In genomic region chr7:77359599-77359998, GRCh38 we compare ENCODE assay signal across 18 cellular contexts.
"Had no signal": no experiment of that assay in that cellular context is flagged by ENCODE, and none has a peak within 500 bp of the region (broad histone marks: within the 10 kb centered on the region; RNA-seq: fewer than 3 reads in every experiment).

No MANE protein-coding gene starts in this region.

- H3K4me3 ChIP-seq: hepatocyte, lung, suprapubic skin, transverse colon had no signal

- H3K27me3 Mint-ChIP-seq: activated CD8-positive, alpha-beta memory T cell treated with anti-CD3 and anti-CD28 coated beads, Interleukin-2, amount 10 ng/mL, durations not matched to agents 7 days and 5 days; activated naive CD8-positive, alpha-beta T cell; stimulated activated naive CD8-positive, alpha-beta T cell treated with anti-CD3 and anti-CD28 coated beads, Interleukin-15, Interleukin-2, amounts not matched to agents 100 ng/mL and 50 ng/mL, for 24 hours had no signal

- H3K4me1 ChIP-seq: suprapubic skin, transverse colon had no signal

- H3K4me3 Mint-ChIP-seq: activated CD8-positive, alpha-beta memory T cell treated with anti-CD3 and anti-CD28 coated beads, Interleukin-2, amount 10 ng/mL, durations not matched to agents 7 days and 5 days; activated naive CD8-positive, alpha-beta T cell; mesothelial cell of epicardium; stimulated activated naive CD8-positive, alpha-beta T cell treated with anti-CD3 and anti-CD28 coated beads, Interleukin-15, Interleukin-2, amounts not matched to agents 100 ng/mL and 50 ng/mL, for 24 hours had no signal

- H3K36me3 ChIP-seq: transverse colon, WERI-Rb-1 had no signal

- H3K9me3 Mint-ChIP-seq: mesothelial cell of epicardium; stimulated activated naive CD8-positive, alpha-beta T cell treated with anti-CD3 and anti-CD28 coated beads, Interleukin-15, Interleukin-2, amounts not matched to agents 100 ng/mL and 50 ng/mL, for 24 hours had no signal

- H3K9me3 ChIP-seq: suprapubic skin, transverse colon had no signal

- DNase-seq: activated CD4-positive, alpha-beta T cell treated with anti-CD3 and anti-CD28 coated beads for 1 hour; activated CD4-positive, alpha-beta T cell treated with anti-CD3 and anti-CD28 coated beads, Interleukin-2, amount 50 U/mL, for 48 hours; activated CD8-positive, alpha-beta memory T cell treated with anti-CD3 and anti-CD28 coated beads, Interleukin-2, amount 10 ng/mL, durations not matched to agents 7 days and 5 days; effector CD4-positive, alpha-beta T cell; left colon; occipital lobe; retina; SW 1271; T-helper 2 cell; transverse colon; WERI-Rb-1 had no signal

- H3K36me3 Mint-ChIP-seq: activated CD8-positive, alpha-beta memory T cell treated with anti-CD3 and anti-CD28 coated beads, Interleukin-2, amount 10 ng/mL, durations not matched to agents 7 days and 5 days; mesothelial cell of epicardium had no signal

- H3K27me3 ChIP-seq: foreskin keratinocyte, hepatocyte, suprapubic skin, transverse colon had no signal

- ATAC-seq: activated CD8-positive, alpha-beta memory T cell treated with anti-CD3 and anti-CD28 coated beads, Interleukin-2, amount 10 ng/mL, durations not matched to agents 7 days and 5 days; foreskin keratinocyte; left colon had no signal

- H3K27ac Mint-ChIP-seq: activated CD8-positive, alpha-beta memory T cell treated with anti-CD3 and anti-CD28 coated beads, Interleukin-2, amount 10 ng/mL, durations not matched to agents 7 days and 5 days; activated naive CD8-positive, alpha-beta T cell; mesothelial cell of epicardium; stimulated activated naive CD8-positive, alpha-beta T cell treated with anti-CD3 and anti-CD28 coated beads, Interleukin-15, Interleukin-2, amounts not matched to agents 100 ng/mL and 50 ng/mL, for 24 hours had no signal
